Comparison of ENCODE assay signal across 17 cellular contexts in genomic region chr19:1575323-1576241, GRCh38. TPM values are rescaled to one million over a fixed set of nuclear protein-coding genes. Genes with fewer than 3 reads are reported as not detected.
"Had no signal": no experiment of that assay in that cellular context is flagged by ENCODE, and none has a peak within 500 bp of the region (broad histone marks: within the 10 kb centered on the region; RNA-seq: fewer than 3 reads in every experiment).

No MANE protein-coding gene starts in this region.

- H3K4me1 ChIP-seq: body of pancreas, stomach, vagina had no signal

- H3K4me3 Mint-ChIP-seq: activated CD4-positive, alpha-beta memory T cell treated with anti-CD3 and anti-CD28 coated beads, Interleukin-2, amount 10 ng/mL, durations not matched to agents 7 days and 5 days; natural killer cell had no signal

- H3K9me3 Mint-ChIP-seq: activated CD4-positive, alpha-beta memory T cell treated with anti-CD3 and anti-CD28 coated beads, Interleukin-2, amount 10 ng/mL, durations not matched to agents 7 days and 5 days; natural killer cell had no signal

- H3K27ac Mint-ChIP-seq: activated CD4-positive, alpha-beta memory T cell treated with anti-CD3 and anti-CD28 coated beads, Interleukin-2, amount 10 ng/mL, durations not matched to agents 7 days and 5 days had no signal

- H3K9me3 ChIP-seq: body of pancreas, stomach, thoracic aorta, vagina had no signal

- H3K27ac ChIP-seq: body of pancreas, stomach, thoracic aorta, vagina had no signal

- H3K36me3 Mint-ChIP-seq: natural killer cell had no signal

- H3K27me3 ChIP-seq: body of pancreas, dorsolateral prefrontal cortex, stomach, vagina had no signal

- ATAC-seq: body of pancreas, natural killer cell had no signal

- H3K4me3 ChIP-seq: body of pancreas, dorsolateral prefrontal cortex, lung, stomach, thoracic aorta, vagina had no signal

- DNase-seq: activated CD4-positive, alpha-beta memory T cell treated with anti-CD3 and anti-CD28 coated beads, Interleukin-2, amount 10 ng/mL, durations not matched to agents 7 days and 5 days; activated CD4-positive, CD25-positive, alpha-beta regulatory T cell treated with anti-CD3 and anti-CD28 coated beads, Interleukin-2, amount 50 U/mL, for 72 hours; activated naive CD4-positive, alpha-beta T cell treated with Interleukin-2 at 50 U/mL for 16 hours; amniotic stem cell; body of pancreas; dorsolateral prefrontal cortex; hypothalamus; kidney glomerular epithelial cell; natural killer cell; stimulated activated CD4-positive, alpha-beta T cell treated with anti-CD3 and anti-CD28 coated beads, Interleukin-4, amount 100 ng/mL, for 1 hour; stimulated activated CD8-positive, alpha-beta memory T cell treated with anti-CD3 and anti-CD28 coated beads, Interleukin-4, amount 100 ng/mL, for 48 hours; stomach had no signal

- H3K4me1 Mint-ChIP-seq: activated CD4-positive, alpha-beta memory T cell treated with anti-CD3 and anti-CD28 coated beads, Interleukin-2, amount 10 ng/mL, durations not matched to agents 7 days and 5 days; natural killer cell had no signal

RNA-seq across cellular contexts. Expression of gene PLK5, which starts 51.7 kb away (rescaled TPM):
- total RNA-seq: activated CD4-positive, alpha-beta memory T cell treated with anti-CD3 and anti-CD28 coated beads, Interleukin-2, amount 10 ng/mL, durations not matched to agents 7 days and 5 days; body of pancreas; esophagus mucosa; lung; natural killer cell; omental fat pad; stomach; thoracic aorta had no signal
